ENCODE assay signal across 12 cellular contexts in genomic region chr21:44550289-44550688, GRCh38. TPM values are rescaled to one million over a fixed set of nuclear protein-coding genes. Genes with fewer than 3 reads are reported as not detected.
"Had no signal": no experiment of that assay in that cellular context is flagged by ENCODE, and none has a peak within 500 bp of the region (broad histone marks: within the 10 kb centered on the region; RNA-seq: fewer than 3 reads in every experiment).

No MANE protein-coding gene starts in this region.

RNA-seq across cellular contexts. Expression of gene KRTAP10-2, which starts 1.0 kb away (rescaled TPM):
- total RNA-seq: activated naive CD4-positive, alpha-beta T cell treated with anti-CD3 and anti-CD28 coated beads, Interleukin-2, amount 50 U/mL, for 72 hours; cardiac septum; endothelial cell of umbilical vein; foreskin keratinocyte; left cardiac atrium; natural killer cell; occipital lobe; pulmonary artery endothelial cell; Right ventricle myocardium superior; subcutaneous adipose tissue; T-cell; tibial nerve had no signal
- polyA plus RNA-seq: endothelial cell of umbilical vein, foreskin keratinocyte had no signal

RNA-seq across cellular contexts. Expression of gene KRTAP10-3, which starts 8.3 kb away (rescaled TPM):
- total RNA-seq: activated naive CD4-positive, alpha-beta T cell treated with anti-CD3 and anti-CD28 coated beads, Interleukin-2, amount 50 U/mL, for 72 hours; cardiac septum; endothelial cell of umbilical vein; foreskin keratinocyte; left cardiac atrium; natural killer cell; occipital lobe; pulmonary artery endothelial cell; Right ventricle myocardium superior; subcutaneous adipose tissue; T-cell; tibial nerve had no signal
- polyA plus RNA-seq: endothelial cell of umbilical vein, foreskin keratinocyte had no signal

RNA-seq across cellular contexts. Expression of gene KRTAP10-1, which starts 10.3 kb away (rescaled TPM):
- total RNA-seq: activated naive CD4-positive, alpha-beta T cell treated with anti-CD3 and anti-CD28 coated beads, Interleukin-2, amount 50 U/mL, for 72 hours; cardiac septum; endothelial cell of umbilical vein; foreskin keratinocyte; left cardiac atrium; natural killer cell; occipital lobe; pulmonary artery endothelial cell; Right ventricle myocardium superior; subcutaneous adipose tissue; T-cell; tibial nerve had no signal
- polyA plus RNA-seq: endothelial cell of umbilical vein, foreskin keratinocyte had no signal

RNA-seq across cellular contexts. Expression of gene KRTAP10-4, which starts 23.2 kb away (rescaled TPM):
- total RNA-seq: activated naive CD4-positive, alpha-beta T cell treated with anti-CD3 and anti-CD28 coated beads, Interleukin-2, amount 50 U/mL, for 72 hours; cardiac septum; endothelial cell of umbilical vein; foreskin keratinocyte; left cardiac atrium; natural killer cell; occipital lobe; pulmonary artery endothelial cell; Right ventricle myocardium superior; subcutaneous adipose tissue; T-cell; tibial nerve had no signal
- polyA plus RNA-seq: endothelial cell of umbilical vein, foreskin keratinocyte had no signal

RNA-seq across cellular contexts. Expression of gene KRTAP10-5, which starts 30.1 kb away (rescaled TPM):
- total RNA-seq: activated naive CD4-positive, alpha-beta T cell treated with anti-CD3 and anti-CD28 coated beads, Interleukin-2, amount 50 U/mL, for 72 hours; cardiac septum; endothelial cell of umbilical vein; foreskin keratinocyte; left cardiac atrium; natural killer cell; occipital lobe; pulmonary artery endothelial cell; Right ventricle myocardium superior; subcutaneous adipose tissue; T-cell; tibial nerve had no signal
- polyA plus RNA-seq: endothelial cell of umbilical vein, foreskin keratinocyte had no signal
